Comparison of ENCODE assay signal across 9 cellular contexts in the genomic region with DNA sequence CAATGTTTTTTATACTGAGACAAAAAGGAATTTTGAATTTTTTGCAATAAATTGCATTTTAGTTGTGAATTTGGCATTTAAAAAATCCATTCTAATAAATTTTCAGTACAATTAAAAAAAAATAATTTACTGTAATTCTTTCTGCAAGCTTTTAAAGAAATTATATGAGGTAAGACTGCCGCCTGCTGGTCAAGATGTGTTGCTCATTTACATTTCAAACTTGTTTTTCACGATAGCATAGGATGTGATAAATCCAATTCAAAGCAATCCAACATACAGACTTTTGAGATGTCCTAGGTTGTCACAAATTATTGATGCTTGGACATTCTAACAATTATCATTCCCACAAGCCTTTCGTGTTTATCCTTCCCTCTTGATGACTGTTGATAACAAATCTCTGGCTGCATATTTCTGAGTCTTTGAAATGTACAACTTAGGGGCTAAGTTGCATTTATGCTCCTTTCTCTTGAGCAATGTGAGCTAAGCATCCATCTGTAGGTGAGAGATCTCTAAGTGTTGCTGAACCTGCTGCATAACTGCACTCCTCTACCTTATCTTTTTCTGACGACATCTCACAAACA. TPM values are rescaled to one million over a fixed set of nuclear protein-coding genes. Genes with fewer than 3 reads are reported as not detected.
A peak's percentile ranks its signal among the peaks of the same experiment; 100 is the strongest.
DNase-seq lines count a peak whose midpoint lies in the region; ATAC-seq, FAIRE-seq and TF ChIP-seq lines count a peak whose summit lies in the region.
"Had no signal": no experiment of that assay in that cellular context is flagged by ENCODE, and none has a peak within 500 bp of the region (broad histone marks: within the 10 kb centered on the region; RNA-seq: fewer than 3 reads in every experiment).

No MANE protein-coding gene starts in this region.

- H3K4me1 Mint-ChIP-seq in activated naive CD8-positive, alpha-beta T cell treated with anti-CD3 and anti-CD28 coated beads for 36 hours = no peaks in the 10 kb centered on the region

- TF ChIP-seq CTCF in DOHH2 (IDR thresholded peaks at IDR 0.05; ENCODE audit: low read depth, low read length, poor library complexity, severe bottlenecking) (peak; percentile 63), smooth muscle cell (IDR thresholded peaks at IDR 0.05; ENCODE audit: borderline replicate concordance, insufficient read depth, poor library complexity, severe bottlenecking) (peak; percentile 81)

- H4K20me1 ChIP-seq in DOHH2 (ENCODE audit: control insufficient read depth, insufficient read depth, low read depth, low read length) = no peaks in the 10 kb centered on the region
- H4K20me1 ChIP-seq in smooth muscle cell (ENCODE audit: low read depth) = no peaks in the 10 kb centered on the region

- H3K4me3 Mint-ChIP-seq in activated naive CD8-positive, alpha-beta T cell treated with anti-CD3 and anti-CD28 coated beads for 36 hours = no peak overlapping the region
- H3K4me3 Mint-ChIP-seq: dendritic cell treated with granulocyte-macrophage colony-stimulating factor and Interleukin-4, amounts not matched to agents 40 ng/mL and 50 ng/mL, for 4 days had no signal

- intact Hi-C loops in left ventricle myocardium superior (cut with micrococcal nuclease) = loop anchor here (5.0 kb wide), 1 partner anchor 236 kb away; no protein-coding TSS in a partner anchor

- H3F3A ChIP-seq in DOHH2 (ENCODE audit: control insufficient read depth, insufficient read depth) = no peaks in the 10 kb centered on the region
- no peaks in the 10 kb centered on the region for H3F3A ChIP-seq in smooth muscle cell (ENCODE audit: low read depth)

- peak; percentile 40 for DNase-seq in HTR-8/SVneo (ENCODE audit: insufficient read length, low spot score)
- peak; percentile 53 for DNase-seq in RPMI7951 (ENCODE audit: low read depth)
- DNase-seq in activated naive CD8-positive, alpha-beta T cell treated with anti-CD3 and anti-CD28 coated beads for 36 hours = peak; percentile 18
- peak; percentile 31 for DNase-seq in left ventricle myocardium superior
- DNase-seq in smooth muscle cell (lab: John Stamatoyannopoulos, UW; ENCODE audit: unreplicated experiment) = no peak
- no peak for DNase-seq in islet precursor cell

- WGBS in smooth muscle cell (ENCODE audit: low lambda C conversion rate) = 28% methylated on average over 4 of the region's 4 CpGs

- H3K9me2 ChIP-seq in DOHH2 (replicated peaks; ENCODE audit: control insufficient read depth, low read length) = no peaks in the 10 kb centered on the region

- no peak overlapping the region for H3K9ac ChIP-seq in smooth muscle cell (ENCODE audit: low read depth)

- H3K27me3 Mint-ChIP-seq in activated naive CD8-positive, alpha-beta T cell treated with anti-CD3 and anti-CD28 coated beads for 36 hours = peaks cover 4% of the 10 kb centered on the region

- H3K36me3 Mint-ChIP-seq in activated naive CD8-positive, alpha-beta T cell treated with anti-CD3 and anti-CD28 coated beads for 36 hours = no peaks in the 10 kb centered on the region

- H2AFZ ChIP-seq in smooth muscle cell (ENCODE audit: low read depth) = no peak overlapping the region

- H3K4me3 ChIP-seq in DOHH2 (ENCODE audit: low read length) (no peak overlapping the region), smooth muscle cell (no peak overlapping the region)

- H3K9me3 ChIP-seq in DOHH2 (ENCODE audit: control insufficient read depth, insufficient read depth, low read length) (no peaks in the 10 kb centered on the region), smooth muscle cell (replicated peaks; ENCODE audit: low read depth) (no peaks in the 10 kb centered on the region)

- peak; percentile 63 for FAIRE-seq in HTR-8/SVneo (lab: Jason Lieb, UNC)

- H3K79me2 ChIP-seq in DOHH2 (ENCODE audit: control insufficient read depth, low read length) (no peaks in the 10 kb centered on the region), smooth muscle cell (ENCODE audit: low read depth) (no peaks in the 10 kb centered on the region)

- ATAC-seq in left ventricle myocardium superior = no peak
- no peak for ATAC-seq in HG02840 (IDR thresholded peaks at IDR 0.05; ENCODE audit: low FRiP score, unreplicated experiment)

- H3K4me2 ChIP-seq in DOHH2 (ENCODE audit: low read length) (no peak overlapping the region), smooth muscle cell (no peak overlapping the region)

- H3K27me3 ChIP-seq in DOHH2 (ENCODE audit: control insufficient read depth, low read length) (no peaks in the 10 kb centered on the region), smooth muscle cell (ENCODE audit: low read depth) (no peaks in the 10 kb centered on the region)

- no peaks in the 10 kb centered on the region for H3K9me3 Mint-ChIP-seq in activated naive CD8-positive, alpha-beta T cell treated with anti-CD3 and anti-CD28 coated beads for 36 hours
- H3K9me3 Mint-ChIP-seq: dendritic cell treated with granulocyte-macrophage colony-stimulating factor and Interleukin-4, amounts not matched to agents 40 ng/mL and 50 ng/mL, for 4 days had no signal

- H3K4me1 ChIP-seq in DOHH2 (ENCODE audit: control insufficient read depth, low read length) (no peaks in the 10 kb centered on the region), smooth muscle cell (ENCODE audit: low read depth) (no peaks in the 10 kb centered on the region)

- no peak overlapping the region for H3K27ac Mint-ChIP-seq in activated naive CD8-positive, alpha-beta T cell treated with anti-CD3 and anti-CD28 coated beads for 36 hours
- H3K27ac Mint-ChIP-seq: dendritic cell treated with granulocyte-macrophage colony-stimulating factor and Interleukin-4, amounts not matched to agents 40 ng/mL and 50 ng/mL, for 4 days had no signal

- H3K36me3 ChIP-seq in DOHH2 (ENCODE audit: control insufficient read depth, low read length) (no peaks in the 10 kb centered on the region), smooth muscle cell (ENCODE audit: low read depth) (no peaks in the 10 kb centered on the region)

- H3K27ac ChIP-seq in DOHH2 (ENCODE audit: low read depth, low read length) (no peak overlapping the region), smooth muscle cell (ENCODE audit: low read depth) (no peak overlapping the region)

RNA-seq across cellular contexts. Expression of gene MFAP3L, which starts 21.7 kb away (rescaled TPM):
- 0.48 and 1.9 TPM in 2 replicates for total RNA-seq in RPMI7951 (2014; rRNA removed; shearing (Covaris generic))
- total RNA-seq in activated naive CD8-positive, alpha-beta T cell treated with anti-CD3 and anti-CD28 coated beads for 36 hours = 1 to 10 TPM; 1.0 to 2.2 TPM
- 3.9 TPM for total RNA-seq in left ventricle myocardium superior
- 21.1 and 27.4 TPM in 2 replicates for total RNA-seq in smooth muscle cell
- polyA plus RNA-seq in smooth muscle cell = 2.0 and 6.3 TPM in 2 replicates

RNA-seq across cellular contexts. Expression of gene AADAT, which starts 41.9 kb away (rescaled TPM):
- 3.4 and 4.7 TPM in 2 replicates for total RNA-seq in RPMI7951 (2014; rRNA removed; shearing (Covaris generic))
- under 1 TPM in 1 of 2 experiments, not detected in 1; 0.20 TPM for total RNA-seq in activated naive CD8-positive, alpha-beta T cell treated with anti-CD3 and anti-CD28 coated beads for 36 hours
- total RNA-seq in left ventricle myocardium superior (1.6 TPM), smooth muscle cell (13.4 and 16.4 TPM in 2 replicates)
- polyA plus RNA-seq in smooth muscle cell = 17.0 and 18.8 TPM in 2 replicates

Comparison
In these comparisons a context has a peak if more than half of its experiments do, and no peak if none do; other contexts are left out.
1. DNase-seq: peak in HTR-8/SVneo (single experiment), RPMI7951 (single experiment), activated naive CD8-positive, alpha-beta T cell treated with anti-CD3 and anti-CD28 coated beads for 36 hours (single experiment) and left ventricle myocardium superior (single experiment); none in smooth muscle cell (single experiment) and islet precursor cell (single experiment).